Comparison of ENCODE assay signal across 14 cellular contexts in genomic region chr6:139853302-139853992, GRCh38.
DNase-seq lines count a peak whose midpoint lies in the region; ATAC-seq and TF ChIP-seq lines count a peak whose summit lies in the region.
"Had no signal": no experiment of that assay in that cellular context is flagged by ENCODE, and none has a peak within 500 bp of the region (broad histone marks: within the 10 kb centered on the region; RNA-seq: fewer than 3 reads in every experiment).

No MANE protein-coding gene starts in this region.

- H3K36me3 ChIP-seq in kidney epithelial cell (ENCODE audit: control insufficient read depth, insufficient read depth, low read length) (no peaks in the 10 kb centered on the region), rectal smooth muscle tissue (ENCODE audit: control insufficient read depth, insufficient read depth, low read length) (no peaks in the 10 kb centered on the region), esophagus muscularis mucosa (no peaks in the 10 kb centered on the region)
- H3K36me3 ChIP-seq: gastrocnemius medialis had no signal

- DNase-seq in EL (peak; percentile 87), RPMI7951 (ENCODE audit: low read depth) (peak; percentile 35), kidney epithelial cell (ENCODE audit: low read depth) (peak; percentile 67), posterior vena cava (ENCODE audit: low spot score) (no peak), esophagus muscularis mucosa (ENCODE audit: extremely low spot score) (no peak)
- DNase-seq in stimulated activated effector memory CD8-positive, alpha-beta T cell treated with anti-CD3 and anti-CD28 coated beads, Interleukin-12 subunit alpha, Interleukin-12 subunit beta, amount 100 ng/mL, for 72 hours (ENCODE audit: low spot score in 2 of 2) = no peak
- DNase-seq: activated CD4-positive, alpha-beta T cell treated with anti-CD3 and anti-CD28 coated beads, Interleukin-2, amount 50 U/mL, for 48 hours; activated naive CD4-positive, alpha-beta T cell treated with anti-CD3 and anti-CD28 coated beads, Interleukin-2, amount 10 ng/mL, durations not matched to agents 7 days and 5 days; COR-L47; dermis blood vessel endothelial cell; gastrocnemius medialis had no signal

- no peaks in the 10 kb centered on the region for H3K4me1 Mint-ChIP-seq in stimulated activated effector memory CD8-positive, alpha-beta T cell treated with anti-CD3 and anti-CD28 coated beads, Interleukin-12 subunit alpha, Interleukin-12 subunit beta, amount 100 ng/mL, for 72 hours
- H3K4me1 Mint-ChIP-seq: activated naive CD4-positive, alpha-beta T cell treated with anti-CD3 and anti-CD28 coated beads, Interleukin-2, amount 10 ng/mL, durations not matched to agents 7 days and 5 days; IgD-negative memory B cell had no signal

- no peak for TF ChIP-seq EP300 in esophagus muscularis mucosa (IDR thresholded peaks at IDR 0.05)

- no peaks in the 10 kb centered on the region for H3K36me3 Mint-ChIP-seq in stimulated activated effector memory CD8-positive, alpha-beta T cell treated with anti-CD3 and anti-CD28 coated beads, Interleukin-12 subunit alpha, Interleukin-12 subunit beta, amount 100 ng/mL, for 72 hours
- H3K36me3 Mint-ChIP-seq: activated naive CD4-positive, alpha-beta T cell treated with anti-CD3 and anti-CD28 coated beads, Interleukin-2, amount 10 ng/mL, durations not matched to agents 7 days and 5 days had no signal

- no peak for TF ChIP-seq POLR2A in esophagus muscularis mucosa (IDR thresholded peaks at IDR 0.05; ENCODE audit: low read depth)

- TF ChIP-seq CTCF in kidney epithelial cell (IDR thresholded peaks at IDR 0.05; ENCODE audit: insufficient read depth, low read length, poor library complexity, severe bottlenecking) = no peak
- no peak for TF ChIP-seq CTCF in esophagus muscularis mucosa (IDR thresholded peaks at IDR 0.05)

- 63% methylated on average over 3 of the region's 3 CpGs for WGBS in esophagus muscularis mucosa

- H3K9ac ChIP-seq in rectal smooth muscle tissue (ENCODE audit: low read length) = no peak overlapping the region

- peak overlapping the region; percentile 75 for H3K27ac ChIP-seq in rectal smooth muscle tissue (ENCODE audit: low read depth, low read length)
- H3K27ac ChIP-seq in esophagus muscularis mucosa (replicated peaks in 1 of 4) = no peak overlapping the region
- H3K27ac ChIP-seq: gastrocnemius medialis had no signal

- no peak for ATAC-seq in stimulated activated effector memory CD8-positive, alpha-beta T cell treated with anti-CD3 and anti-CD28 coated beads, Interleukin-12 subunit alpha, Interleukin-12 subunit beta, amount 100 ng/mL, for 72 hours
- no peak for ATAC-seq in HG03460 (IDR thresholded peaks at IDR 0.05; ENCODE audit: unreplicated experiment)
- ATAC-seq: gastrocnemius medialis had no signal

- no peak overlapping the region for H3K27ac Mint-ChIP-seq in stimulated activated effector memory CD8-positive, alpha-beta T cell treated with anti-CD3 and anti-CD28 coated beads, Interleukin-12 subunit alpha, Interleukin-12 subunit beta, amount 100 ng/mL, for 72 hours
- H3K27ac Mint-ChIP-seq: activated naive CD4-positive, alpha-beta T cell treated with anti-CD3 and anti-CD28 coated beads, Interleukin-2, amount 10 ng/mL, durations not matched to agents 7 days and 5 days; IgD-negative memory B cell had no signal

- H3K4me3 ChIP-seq in kidney epithelial cell (ENCODE audit: low read depth, low read length) = no peak overlapping the region
- H3K4me3 ChIP-seq in rectal smooth muscle tissue (ENCODE audit: low read length) = no peak overlapping the region
- no peak overlapping the region for H3K4me3 ChIP-seq in esophagus muscularis mucosa
- H3K4me3 ChIP-seq: gastrocnemius medialis had no signal

- H3K9me3 Mint-ChIP-seq in stimulated activated effector memory CD8-positive, alpha-beta T cell treated with anti-CD3 and anti-CD28 coated beads, Interleukin-12 subunit alpha, Interleukin-12 subunit beta, amount 100 ng/mL, for 72 hours = peaks cover 4% of the 10 kb centered on the region
- H3K9me3 Mint-ChIP-seq: activated naive CD4-positive, alpha-beta T cell treated with anti-CD3 and anti-CD28 coated beads, Interleukin-2, amount 10 ng/mL, durations not matched to agents 7 days and 5 days had no signal

- H3K27me3 ChIP-seq in kidney epithelial cell (ENCODE audit: control insufficient read depth, insufficient read depth, low read length) (no peaks in the 10 kb centered on the region), rectal smooth muscle tissue (ENCODE audit: control insufficient read depth, insufficient read depth, low read length) (no peaks in the 10 kb centered on the region), esophagus muscularis mucosa (no peaks in the 10 kb centered on the region)
- H3K27me3 ChIP-seq: gastrocnemius medialis had no signal

- intact Hi-C loops in posterior vena cava (cut with DNase I) = no loop called here
- intact Hi-C loops in esophagus muscularis mucosa (cut with DNase I) = no loop called here

- H3K4me1 ChIP-seq in rectal smooth muscle tissue (ENCODE audit: control insufficient read depth, insufficient read depth, low read length) (peaks cover 40% of the 10 kb centered on the region), esophagus muscularis mucosa (peaks cover 0 to 21% (median 16%) of the 10 kb centered on the region in 4 donors)

- no peak overlapping the region for H3K4me3 Mint-ChIP-seq in stimulated activated effector memory CD8-positive, alpha-beta T cell treated with anti-CD3 and anti-CD28 coated beads, Interleukin-12 subunit alpha, Interleukin-12 subunit beta, amount 100 ng/mL, for 72 hours
- H3K4me3 Mint-ChIP-seq: activated naive CD4-positive, alpha-beta T cell treated with anti-CD3 and anti-CD28 coated beads, Interleukin-2, amount 10 ng/mL, durations not matched to agents 7 days and 5 days; IgD-negative memory B cell had no signal

- peaks cover 0 to 8% (median 4%) of the 10 kb centered on the region in 4 donors for H3K9me3 ChIP-seq in esophagus muscularis mucosa

Comparison
In these comparisons a context has a peak if more than half of its experiments do, and no peak if none do; other contexts are left out.
1. DNase-seq: peak in EL (single experiment), RPMI7951 (single experiment) and kidney epithelial cell (single experiment); none in stimulated activated effector memory CD8-positive, alpha-beta T cell treated with anti-CD3 and anti-CD28 coated beads, Interleukin-12 subunit alpha, Interleukin-12 subunit beta, amount 100 ng/mL, for 72 hours (0 of 2), posterior vena cava (single experiment) and esophagus muscularis mucosa (single experiment).